Comparison of ENCODE assay signal across 6 cellular contexts in the genomic region with DNA sequence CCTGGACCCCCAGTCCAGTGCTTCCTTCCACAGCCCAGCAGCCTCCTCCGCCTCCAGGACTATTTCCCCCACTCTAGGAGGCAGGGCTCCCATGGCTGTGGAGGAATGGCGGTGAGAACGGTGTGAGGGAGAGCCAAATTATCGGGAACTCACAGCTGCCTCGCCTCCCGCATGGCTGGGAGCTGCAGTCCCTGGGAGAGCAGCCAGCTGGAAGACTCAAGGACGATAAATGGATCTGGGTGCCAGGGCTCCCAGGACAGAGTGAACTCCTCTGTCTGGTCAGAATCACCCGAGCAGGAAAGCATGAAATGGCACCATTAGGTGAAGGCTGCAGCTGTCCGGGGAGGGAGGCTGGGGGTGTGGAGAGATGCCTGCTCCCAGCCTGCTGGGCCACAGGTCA. TPM values are rescaled to one million over a fixed set of nuclear protein-coding genes. Genes with fewer than 3 reads are reported as not detected.
"Had no signal": no experiment of that assay in that cellular context is flagged by ENCODE, and none has a peak within 500 bp of the region (broad histone marks: within the 10 kb centered on the region; RNA-seq: fewer than 3 reads in every experiment).

No MANE protein-coding gene starts in this region.

RNA-seq across cellular contexts. Expression of a gene that starts 32.6 kb away (rescaled TPM):
- total RNA-seq: LHCN-M2, OCI-LY7, PC-9, RPMI7951, SJCRH30, SK-MEL-5 had no signal
